19 cellular contexts compared by ENCODE assay signal in genomic region chr4:120557372-120557771, GRCh38.
DNase-seq lines count a peak whose midpoint lies in the region; ATAC-seq, FAIRE-seq and TF ChIP-seq lines count a peak whose summit lies in the region.
"Had no signal": no experiment of that assay in that cellular context is flagged by ENCODE, and none has a peak within 500 bp of the region (broad histone marks: within the 10 kb centered on the region; RNA-seq: fewer than 3 reads in every experiment).

No MANE protein-coding gene starts in this region.

- H3K4me2 ChIP-seq in HepG2 (ENCODE audit: low read depth, low read length), result no peak overlapping the region
- H3K4me2 ChIP-seq: BLaER1 had no signal

- H4K20me1 ChIP-seq in HepG2 (ENCODE audit: insufficient read depth, low read length), result no peaks in the 10 kb centered on the region
- H4K20me1 ChIP-seq: BLaER1 had no signal

- H3K9me3 ChIP-seq in HepG2 (ENCODE audit: low read length) (peaks cover 21% of the 10 kb centered on the region), right lobe of liver (no peaks in the 10 kb centered on the region), uterus (peaks cover 0 to 4% of the 10 kb centered on the region in 2 donors)

- BruUV-seq in HepG2 (replicated peaks; lab: Mats Ljungman, UMichigan), result no TSS peak

- FAIRE-seq in HepG2 (lab: Jason Lieb, UNC) (no peak), bronchial epithelial cell (lab: Jason Lieb, UNC) (no peak)

- DNase-seq in HepG2 (ENCODE audit: low spot score) (no peak), right lobe of liver (no peak), bronchial epithelial cell (ENCODE audit: low read depth) (peak; percentile 9), glomerular visceral epithelial cell (ENCODE audit: extremely low spot score) (peak; percentile 28), uterus (no peak)
- DNase-seq in activated T-helper 1 cell treated with anti-CD3 and anti-CD28 coated beads, Interleukin-12 subunit alpha, Interleukin-12 subunit beta, Interleukin-2, Interleukin-4 antibody, amounts not matched to agents 30 ng/mL and 10 ng/mL and 1 ng/mL, durations not matched to agents 14 hours and 24 hours and 36 hours (ENCODE audit: low spot score), result no peak
- DNase-seq in activated CD8-positive, alpha-beta memory T cell treated with anti-CD3 and anti-CD28 coated beads, Interleukin-2, amount 10 ng/mL, durations not matched to agents 7 days and 5 days, result no peak
- no peak for DNase-seq in activated CD4-positive, alpha-beta T cell treated with anti-CD3 and anti-CD28 coated beads for 36 hours
- DNase-seq: 8988T; activated CD4-positive, alpha-beta T cell treated with anti-CD3 and anti-CD28 coated beads for 48 hours; erythroblast; MM.1S; NCI-H146; NCI-H2171 treated with DMSO at 0.1 percent for 48 hours; NCI-H526 treated with DMSO at 0.1 percent for 48 hours; stimulated activated CD8-positive, alpha-beta memory T cell treated with anti-CD3 and anti-CD28 coated beads, Interleukin-4, amount 100 ng/mL, for 48 hours had no signal

- 0% methylated on average over 2 of the region's 2 CpGs for WGBS in HepG2 (ENCODE audit: low lambda C conversion rate)
- WGBS in right lobe of liver (ENCODE audit: insufficient coverage, low coverage, low lambda C conversion rate, missing lambda C conversion rate), result 52% methylated on average over 2 of the region's 2 CpGs

- no peak overlapping the region for H3K4me3 Mint-ChIP-seq in activated T-helper 1 cell treated with anti-CD3 and anti-CD28 coated beads, Interleukin-12 subunit alpha, Interleukin-12 subunit beta, Interleukin-2, Interleukin-4 antibody, amounts not matched to agents 30 ng/mL and 10 ng/mL and 1 ng/mL, durations not matched to agents 14 hours and 24 hours and 36 hours
- H3K4me3 Mint-ChIP-seq in activated CD8-positive, alpha-beta memory T cell treated with anti-CD3 and anti-CD28 coated beads, Interleukin-2, amount 10 ng/mL, durations not matched to agents 7 days and 5 days, result no peak overlapping the region
- no peak overlapping the region for H3K4me3 Mint-ChIP-seq in activated CD4-positive, alpha-beta T cell treated with anti-CD3 and anti-CD28 coated beads for 36 hours

- CTCF ChIA-PET in HepG2 (lab: Yijun Ruan, JAX; ENCODE audit: low intra/inter-chr PET ratio, low total read pairs), result no interaction called here
- CTCF ChIA-PET in activated CD8-positive, alpha-beta memory T cell treated with anti-CD3 and anti-CD28 coated beads, Interleukin-2, amount 10 ng/mL, durations not matched to agents 7 days and 5 days (lab: Charles Lee), result no interaction called here
- CTCF ChIA-PET in activated CD4-positive, alpha-beta T cell treated with anti-CD3 and anti-CD28 coated beads for 36 hours (lab: Charles Lee), result interaction anchor here (1.4 kb wide), 1 partner anchor 11 kb away, joined by 3 read pairs; no protein-coding TSS in a partner anchor

- TF ChIP-seq CTCF in HepG2 (CRISPR knock-in tag; IDR thresholded peaks at IDR 0.05) (no peak), right lobe of liver (IDR thresholded peaks at IDR 0.05) (no peak), bronchial epithelial cell (IDR thresholded peaks at IDR 0.05; ENCODE audit: insufficient read depth, low read length, severe bottlenecking) (no peak), uterus (IDR thresholded peaks at IDR 0.05) (no peak)

- H3K79me2 ChIP-seq in HepG2 (ENCODE audit: insufficient read depth, low read length), result no peaks in the 10 kb centered on the region

- H3K4me1 Mint-ChIP-seq in activated T-helper 1 cell treated with anti-CD3 and anti-CD28 coated beads, Interleukin-12 subunit alpha, Interleukin-12 subunit beta, Interleukin-2, Interleukin-4 antibody, amounts not matched to agents 30 ng/mL and 10 ng/mL and 1 ng/mL, durations not matched to agents 14 hours and 24 hours and 36 hours (ENCODE audit: low read depth), result no peaks in the 10 kb centered on the region
- no peaks in the 10 kb centered on the region for H3K4me1 Mint-ChIP-seq in activated CD8-positive, alpha-beta memory T cell treated with anti-CD3 and anti-CD28 coated beads, Interleukin-2, amount 10 ng/mL, durations not matched to agents 7 days and 5 days
- no peaks in the 10 kb centered on the region for H3K4me1 Mint-ChIP-seq in activated CD4-positive, alpha-beta T cell treated with anti-CD3 and anti-CD28 coated beads for 36 hours

- H2AFZ ChIP-seq in HepG2 (ENCODE audit: low read length), result no peak overlapping the region

- H3K36me3 Mint-ChIP-seq in activated T-helper 1 cell treated with anti-CD3 and anti-CD28 coated beads, Interleukin-12 subunit alpha, Interleukin-12 subunit beta, Interleukin-2, Interleukin-4 antibody, amounts not matched to agents 30 ng/mL and 10 ng/mL and 1 ng/mL, durations not matched to agents 14 hours and 24 hours and 36 hours (ENCODE audit: low read depth), result no peaks in the 10 kb centered on the region
- H3K36me3 Mint-ChIP-seq in activated CD8-positive, alpha-beta memory T cell treated with anti-CD3 and anti-CD28 coated beads, Interleukin-2, amount 10 ng/mL, durations not matched to agents 7 days and 5 days, result no peaks in the 10 kb centered on the region
- no peaks in the 10 kb centered on the region for H3K36me3 Mint-ChIP-seq in activated CD4-positive, alpha-beta T cell treated with anti-CD3 and anti-CD28 coated beads for 36 hours (ENCODE audit: low read depth)

- H3K36me3 ChIP-seq in HepG2 (replicated peaks in 1 of 2; ENCODE audit: control insufficient read depth in 1 of 2, insufficient read depth in 2 of 2, low read length in 2 of 2) (no peaks in the 10 kb centered on the region), right lobe of liver (no peaks in the 10 kb centered on the region), bronchial epithelial cell (ENCODE audit: control insufficient read depth, insufficient read depth, low read length) (no peaks in the 10 kb centered on the region), uterus (no peaks in the 10 kb centered on the region)
- H3K36me3 ChIP-seq: BLaER1, cardiac muscle cell had no signal

- POLR2A ChIA-PET in HepG2 (lab: Yijun Ruan, JAX), result no interaction called here
- POLR2A ChIA-PET in activated CD4-positive, alpha-beta T cell treated with anti-CD3 and anti-CD28 coated beads for 36 hours (lab: Charles Lee), result interaction anchor here (0.7 kb wide), 1 partner anchor 82 kb away, joined by 4 read pairs; no protein-coding TSS in a partner anchor

- no peak overlapping the region for H3K27ac Mint-ChIP-seq in activated T-helper 1 cell treated with anti-CD3 and anti-CD28 coated beads, Interleukin-12 subunit alpha, Interleukin-12 subunit beta, Interleukin-2, Interleukin-4 antibody, amounts not matched to agents 30 ng/mL and 10 ng/mL and 1 ng/mL, durations not matched to agents 14 hours and 24 hours and 36 hours
- no peak overlapping the region for H3K27ac Mint-ChIP-seq in activated CD8-positive, alpha-beta memory T cell treated with anti-CD3 and anti-CD28 coated beads, Interleukin-2, amount 10 ng/mL, durations not matched to agents 7 days and 5 days
- no peak overlapping the region for H3K27ac Mint-ChIP-seq in activated CD4-positive, alpha-beta T cell treated with anti-CD3 and anti-CD28 coated beads for 36 hours

- in situ Hi-C loops in HepG2 (cut with HindIII; ENCODE audit: extremely low pct_ligation_motif_present, low pct_unique_long_range_greater_than_20kb), result no loop called here

- H3K9me3 Mint-ChIP-seq in activated T-helper 1 cell treated with anti-CD3 and anti-CD28 coated beads, Interleukin-12 subunit alpha, Interleukin-12 subunit beta, Interleukin-2, Interleukin-4 antibody, amounts not matched to agents 30 ng/mL and 10 ng/mL and 1 ng/mL, durations not matched to agents 14 hours and 24 hours and 36 hours, result peaks cover 4% of the 10 kb centered on the region
- H3K9me3 Mint-ChIP-seq in activated CD8-positive, alpha-beta memory T cell treated with anti-CD3 and anti-CD28 coated beads, Interleukin-2, amount 10 ng/mL, durations not matched to agents 7 days and 5 days (ENCODE audit: low read depth), result no peaks in the 10 kb centered on the region
- peaks cover 8% of the 10 kb centered on the region for H3K9me3 Mint-ChIP-seq in activated CD4-positive, alpha-beta T cell treated with anti-CD3 and anti-CD28 coated beads for 36 hours (ENCODE audit: low read depth)

- ATAC-seq in HepG2 (no peak), right lobe of liver (no peak)
- no peak for ATAC-seq in activated CD8-positive, alpha-beta memory T cell treated with anti-CD3 and anti-CD28 coated beads, Interleukin-2, amount 10 ng/mL, durations not matched to agents 7 days and 5 days
- ATAC-seq in activated CD4-positive, alpha-beta T cell treated with anti-CD3 and anti-CD28 coated beads for 36 hours, result no peak
- ATAC-seq: Right ventricle myocardium inferior had no signal

- H3K4me3 ChIP-seq in HepG2 (replicated peaks in 1 of 3; ENCODE audit: insufficient read depth in 1 of 3, low read depth in 2 of 3, low read length in 3 of 3), result no peak overlapping the region
- H3K4me3 ChIP-seq in right lobe of liver, result no peak overlapping the region
- no peak overlapping the region for H3K4me3 ChIP-seq in bronchial epithelial cell (ENCODE audit: low read depth, low read length)
- H3K4me3 ChIP-seq in uterus, result no peak overlapping the region
- H3K4me3 ChIP-seq: BLaER1, cardiac muscle cell had no signal

- H3K4me1 ChIP-seq in HepG2 (ENCODE audit: insufficient read depth, low read length), result no peaks in the 10 kb centered on the region
- H3K4me1 ChIP-seq in right lobe of liver, result no peaks in the 10 kb centered on the region
- H3K4me1 ChIP-seq in uterus, result no peaks in the 10 kb centered on the region
- H3K4me1 ChIP-seq: BLaER1 had no signal

- no peak for TF ChIP-seq RAD21 in HepG2 (CRISPR knock-in tag; IDR thresholded peaks at IDR 0.05)

- TF ChIP-seq EP300 in HepG2 (IDR thresholded peaks at IDR 0.05; ENCODE audit: low read depth in 2 of 2, low read length in 2 of 2) (no peak), HepG2 (CRISPR knock-in tag; IDR thresholded peaks at IDR 0.05; ENCODE audit: borderline replicate concordance) (no peak)

- TF ChIP-seq POLR2A in HepG2 (IDR thresholded peaks at IDR 0.05; ENCODE audit: insufficient read depth in 1 of 2, low read depth in 2 of 2, low read length in 2 of 2) (no peak), right lobe of liver (IDR thresholded peaks at IDR 0.05) (no peak), uterus (IDR thresholded peaks at IDR 0.05) (no peak)

- H3K27me3 ChIP-seq in HepG2 (ENCODE audit: control insufficient read depth in 1 of 2, insufficient read depth in 2 of 2, low read length in 2 of 2) (no peaks in the 10 kb centered on the region), right lobe of liver (no peaks in the 10 kb centered on the region), bronchial epithelial cell (ENCODE audit: control insufficient read depth, insufficient read depth, low read length) (no peaks in the 10 kb centered on the region), uterus (no peaks in the 10 kb centered on the region)
- H3K27me3 ChIP-seq: BLaER1, cardiac muscle cell had no signal

- no peak overlapping the region for H3K9ac ChIP-seq in HepG2 (ENCODE audit: insufficient read depth, low read depth, low read length)
- H3K9ac ChIP-seq: BLaER1 had no signal

- intact Hi-C loops in HepG2 (cut with micrococcal nuclease; ENCODE audit: unreplicated experiment), result no loop called here
- intact Hi-C loops in right lobe of liver (cut with DNase I), result no loop called here
- intact Hi-C loops in activated T-helper 1 cell treated with anti-CD3 and anti-CD28 coated beads, Interleukin-12 subunit alpha, Interleukin-12 subunit beta, Interleukin-2, Interleukin-4 antibody, amounts not matched to agents 30 ng/mL and 10 ng/mL and 1 ng/mL, durations not matched to agents 14 hours and 24 hours and 36 hours (cut with micrococcal nuclease), result no loop called here
- intact Hi-C loops in uterus (cut with DNase I; ENCODE audit: low total_unique reads), result no loop called here
- intact Hi-C loops in activated CD4-positive, alpha-beta T cell treated with anti-CD3 and anti-CD28 coated beads for 36 hours (cut with DNase I, micrococcal nuclease), result no loop called here

- H3K27me3 Mint-ChIP-seq in activated T-helper 1 cell treated with anti-CD3 and anti-CD28 coated beads, Interleukin-12 subunit alpha, Interleukin-12 subunit beta, Interleukin-2, Interleukin-4 antibody, amounts not matched to agents 30 ng/mL and 10 ng/mL and 1 ng/mL, durations not matched to agents 14 hours and 24 hours and 36 hours (ENCODE audit: insufficient read depth), result no peaks in the 10 kb centered on the region
- H3K27me3 Mint-ChIP-seq in activated CD8-positive, alpha-beta memory T cell treated with anti-CD3 and anti-CD28 coated beads, Interleukin-2, amount 10 ng/mL, durations not matched to agents 7 days and 5 days, result no peaks in the 10 kb centered on the region
- no peaks in the 10 kb centered on the region for H3K27me3 Mint-ChIP-seq in activated CD4-positive, alpha-beta T cell treated with anti-CD3 and anti-CD28 coated beads for 36 hours

- no peak overlapping the region for H3K27ac ChIP-seq in HepG2 (ENCODE audit: extremely low read length, insufficient read depth, low read length)
- H3K27ac ChIP-seq in right lobe of liver, result no peak overlapping the region
- H3K27ac ChIP-seq in uterus, result no peak overlapping the region
- H3K27ac ChIP-seq: BLaER1, cardiac muscle cell had no signal

Comparison
In these comparisons a context has a peak if more than half of its experiments do, and no peak if none do; other contexts are left out.
1. DNase-seq: peak in bronchial epithelial cell (single experiment) and glomerular visceral epithelial cell (single experiment); none in HepG2 (single experiment), right lobe of liver (0 of 3), activated T-helper 1 cell treated with anti-CD3 and anti-CD28 coated beads, Interleukin-12 subunit alpha, Interleukin-12 subunit beta, Interleukin-2, Interleukin-4 antibody, amounts not matched to agents 30 ng/mL and 10 ng/mL and 1 ng/mL, durations not matched to agents 14 hours and 24 hours and 36 hours (single experiment), uterus (0 of 2), activated CD8-positive, alpha-beta memory T cell treated with anti-CD3 and anti-CD28 coated beads, Interleukin-2, amount 10 ng/mL, durations not matched to agents 7 days and 5 days (single experiment) and activated CD4-positive, alpha-beta T cell treated with anti-CD3 and anti-CD28 coated beads for 36 hours (single experiment).